Comparison of ENCODE assay signal across 13 cellular contexts in genomic region chr6:131053546-131054240, GRCh38.
"Had no signal": no experiment of that assay in that cellular context is flagged by ENCODE, and none has a peak within 500 bp of the region (broad histone marks: within the 10 kb centered on the region; RNA-seq: fewer than 3 reads in every experiment).

No MANE protein-coding gene starts in this region.

- DNase-seq: activated CD4-positive, alpha-beta memory T cell treated with anti-CD3 and anti-CD28 coated beads for 36 hours; activated gamma-delta T cell treated with Interleukin-2 at 50 U/mL for 16 hours; activated naive CD8-positive, alpha-beta T cell treated with anti-CD3 and anti-CD28 coated beads for 36 hours; activated T-cell treated with anti-CD3 and anti-CD28 coated beads, Interleukin-2, amount 50 U/mL, for 48 hours; anterior cingulate cortex; dorsolateral prefrontal cortex; kidney glomerular epithelial cell; pancreas; stimulated activated CD4-positive, alpha-beta T cell treated with anti-CD3 and anti-CD28 coated beads, Interleukin-15, amount 100 ng/mL, for 24 hours; T-helper 2 cell; thyroid gland; uterus had no signal

- H3K36me3 ChIP-seq: pancreas, thyroid gland, uterus had no signal

- H3K27me3 ChIP-seq: dorsolateral prefrontal cortex, pancreas, thyroid gland, uterus had no signal

- H3K4me1 ChIP-seq: pancreas, thyroid gland, uterus had no signal

- ATAC-seq: pancreas had no signal

- H3K4me3 ChIP-seq: dorsolateral prefrontal cortex, pancreas, thyroid gland, uterus had no signal

- FAIRE-seq: frontal cortex, pancreas had no signal

- H3K27ac ChIP-seq: dorsolateral prefrontal cortex, pancreas, thyroid gland, uterus had no signal

- H3K9me3 ChIP-seq: thyroid gland had no signal
